In genomic region chr4:120440730-120441129, GRCh38 we compare ENCODE assay signal across 2 cellular contexts.
TF ChIP-seq lines count a peak whose summit lies in the region.

No MANE protein-coding gene starts in this region.

TF ChIP-seq in GM23338, 12 proteins besides CTCF, POLR2A, EP300 and RAD21:
- no peak for TF ChIP-seq POLR2AphosphoS5 (IDR thresholded peaks at IDR 0.05; ENCODE audit: low read depth)

TF ChIP-seq in H1, 55 proteins besides CTCF, POLR2A, EP300 and RAD21:
- TF ChIP-seq USF2 (IDR thresholded peaks at IDR 0.05; ENCODE audit: low read length): no peak
- TF ChIP-seq TAF7 (optimal IDR thresholded peaks at IDR 0.05; ENCODE audit: borderline replicate concordance, low read depth, low read length): no peak
TF ChIP-seq in H1: peak in this region for 0.
